ENCODE assay signal across 19 cellular contexts in the genomic region with DNA sequence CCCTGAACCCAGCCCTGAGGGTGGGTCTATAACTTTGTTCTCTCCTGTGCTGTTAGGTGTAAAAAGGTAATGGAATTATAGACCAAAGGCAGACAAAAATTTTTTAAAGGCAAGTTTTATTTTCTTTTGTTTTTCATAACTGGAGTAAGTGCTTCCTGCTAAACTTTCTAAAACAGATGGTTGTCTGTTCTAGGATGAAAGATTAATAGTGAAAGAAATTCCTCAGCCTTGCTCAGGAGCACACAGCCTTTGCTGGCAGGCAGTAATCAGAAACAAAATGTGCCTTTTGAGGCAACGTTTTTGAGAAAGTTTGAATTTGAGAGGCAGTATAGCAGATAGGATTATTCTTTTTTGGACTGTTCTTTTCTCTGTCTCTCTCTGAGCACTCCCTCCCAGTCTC.
DNase-seq lines count a peak whose midpoint lies in the region; ATAC-seq and TF ChIP-seq lines count a peak whose summit lies in the region.
"Had no signal": no experiment of that assay in that cellular context is flagged by ENCODE, and none has a peak within 500 bp of the region (broad histone marks: within the 10 kb centered on the region; RNA-seq: fewer than 3 reads in every experiment).

No MANE protein-coding gene starts in this region.

- H3K79me2 ChIP-seq in SU-DHL-6 (ENCODE audit: insufficient read depth, low read length) = no peaks in the 10 kb centered on the region

- H3K4me3 ChIP-seq in SU-DHL-6 (ENCODE audit: insufficient read depth, low read length, poor library complexity, severe bottlenecking) (no peak overlapping the region), uterus (no peak overlapping the region)
- H3K4me3 ChIP-seq: SJSA1 had no signal

- peak overlapping the region; percentile 85 for H2AFZ ChIP-seq in SU-DHL-6 (ENCODE audit: low read depth, low read length, severe bottlenecking)

- H3K36me3 ChIP-seq in SU-DHL-6 (ENCODE audit: low read length) = no peaks in the 10 kb centered on the region
- no peaks in the 10 kb centered on the region for H3K36me3 ChIP-seq in uterus
- H3K36me3 ChIP-seq: SJSA1 had no signal

- DNase-seq in DMS 273 (lab: John Stamatoyannopoulos, UW; ENCODE audit: unreplicated experiment) (peak; percentile 21), DMS 273 treated with DMSO at 0.1 percent for 48 hours (lab: John Stamatoyannopoulos, UW) (no peak), H4 (ENCODE audit: low spot score) (no peak), natural killer cell (no peak), OCI-M1 (lab: John Stamatoyannopoulos, UW) (no peak), uterus (no peak)
- DNase-seq: COR-L47, EL, GOT3, NCI-H1417, NCI-H1930, NCI-H345, NCI-H524 treated with DMSO at 0.1 percent for 48 hours had no signal

- H3K27me3 ChIP-seq in SU-DHL-6 (ENCODE audit: low read length) (no peaks in the 10 kb centered on the region), uterus (no peaks in the 10 kb centered on the region)
- H3K27me3 ChIP-seq: SJSA1 had no signal

- peaks cover 6% of the 10 kb centered on the region for H3K4me1 Mint-ChIP-seq in nephron
- H3K4me1 Mint-ChIP-seq in natural killer cell = no peaks in the 10 kb centered on the region
- H3K4me1 Mint-ChIP-seq: B cell had no signal

- TF ChIP-seq POLR2A in uterus (IDR thresholded peaks at IDR 0.05) = no peak

- ATAC-seq in natural killer cell = no peak
- ATAC-seq: Panc1 had no signal

- H3K9me3 ChIP-seq in SU-DHL-6 (ENCODE audit: insufficient read depth, low read length) (no peaks in the 10 kb centered on the region; the same call in 1 of the 2 replicates), uterus (no peaks in the 10 kb centered on the region)
- H3K9me3 ChIP-seq: SJSA1 had no signal

- H3K9me3 Mint-ChIP-seq in nephron = peaks cover 4% of the 10 kb centered on the region
- H3K9me3 Mint-ChIP-seq in natural killer cell = peaks cover 5 to 19% of the 10 kb centered on the region in 2 donors

- H3K9ac ChIP-seq in SU-DHL-6 (ENCODE audit: low read length) = no peak overlapping the region

- H4K20me1 ChIP-seq in SU-DHL-6 (ENCODE audit: low read depth, low read length) = no peaks in the 10 kb centered on the region

- H3K4me3 Mint-ChIP-seq in nephron (no peak overlapping the region), natural killer cell (no peak overlapping the region)
- H3K4me3 Mint-ChIP-seq: B cell had no signal

- H3K36me3 Mint-ChIP-seq in nephron (ENCODE audit: low read depth) (peaks cover 4% of the 10 kb centered on the region), natural killer cell (no peaks in the 10 kb centered on the region)

- H3K27ac Mint-ChIP-seq in nephron (peak overlapping the region in 2 of 3 experiments; percentile 45 to 52), natural killer cell (no peak overlapping the region)
- H3K27ac Mint-ChIP-seq: B cell had no signal

- TF ChIP-seq CTCF in SU-DHL-6 (IDR thresholded peaks at IDR 0.05; ENCODE audit: insufficient read depth, low read length, poor library complexity, severe bottlenecking) (no peak), nephron (IDR thresholded peaks at IDR 0.05; ENCODE audit: unreplicated experiment in 3 of 3) (no peak), natural killer cell (IDR thresholded peaks at IDR 0.05) (no peak), uterus (IDR thresholded peaks at IDR 0.05) (no peak)

- no peak overlapping the region for H3K4me2 ChIP-seq in SU-DHL-6 (ENCODE audit: low read depth, low read length, poor library complexity, severe bottlenecking)

- H3K27ac ChIP-seq in SU-DHL-6 (ENCODE audit: low read depth, low read length) (no peak overlapping the region), uterus (no peak overlapping the region)
- H3K27ac ChIP-seq: 22Rv1, SJSA1 had no signal

- no peaks in the 10 kb centered on the region for H3K9me2 ChIP-seq in SU-DHL-6 (replicated peaks; ENCODE audit: insufficient read depth, low read length)

- no peaks in the 10 kb centered on the region for H3K27me3 Mint-ChIP-seq in nephron (ENCODE audit: low read depth)
- no peaks in the 10 kb centered on the region for H3K27me3 Mint-ChIP-seq in natural killer cell (ENCODE audit: low read depth in 2 of 2)
- H3K27me3 Mint-ChIP-seq: B cell had no signal

- intact Hi-C loops in natural killer cell (cut with micrococcal nuclease) = no loop called here
- intact Hi-C loops in uterus (cut with DNase I; ENCODE audit: low total_unique reads) = no loop called here

- H3F3A ChIP-seq in SU-DHL-6 (ENCODE audit: insufficient read depth) = no peaks in the 10 kb centered on the region

- H3K4me1 ChIP-seq in uterus = no peaks in the 10 kb centered on the region
- H3K4me1 ChIP-seq: SJSA1 had no signal

Comparison
In these comparisons a context has a peak if more than half of its experiments do, and no peak if none do; other contexts are left out.
1. H3K27ac Mint-ChIP-seq: peak in nephron (2 of 3); none in natural killer cell (0 of 2).